Comparison of ENCODE assay signal across 1 cellular context in the genomic region with DNA sequence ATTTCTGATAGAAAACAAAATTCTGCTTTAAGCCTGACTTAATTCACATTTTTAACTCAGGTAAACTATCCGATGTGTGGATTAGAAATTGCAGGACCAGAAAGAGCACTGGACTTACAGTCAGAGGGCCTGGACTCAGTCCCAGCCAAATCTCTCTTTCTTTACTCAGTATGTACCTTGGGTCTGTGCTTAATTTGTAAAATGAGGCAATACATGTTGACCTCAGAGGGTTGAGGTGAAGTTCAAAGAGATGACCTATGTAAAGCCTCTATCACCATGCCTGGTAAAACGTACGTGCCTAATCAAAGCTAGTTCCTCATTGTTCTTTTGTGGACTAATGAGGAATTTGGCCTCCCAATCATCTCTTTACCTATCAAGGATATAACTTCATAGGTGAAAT.
TF ChIP-seq lines count a peak whose summit lies in the region.

No MANE protein-coding gene starts in this region.

TF ChIP-seq in GM23338, 12 proteins besides CTCF, POLR2A, EP300 and RAD21 (continued from another document):
- TF ChIP-seq, protein P1, sequence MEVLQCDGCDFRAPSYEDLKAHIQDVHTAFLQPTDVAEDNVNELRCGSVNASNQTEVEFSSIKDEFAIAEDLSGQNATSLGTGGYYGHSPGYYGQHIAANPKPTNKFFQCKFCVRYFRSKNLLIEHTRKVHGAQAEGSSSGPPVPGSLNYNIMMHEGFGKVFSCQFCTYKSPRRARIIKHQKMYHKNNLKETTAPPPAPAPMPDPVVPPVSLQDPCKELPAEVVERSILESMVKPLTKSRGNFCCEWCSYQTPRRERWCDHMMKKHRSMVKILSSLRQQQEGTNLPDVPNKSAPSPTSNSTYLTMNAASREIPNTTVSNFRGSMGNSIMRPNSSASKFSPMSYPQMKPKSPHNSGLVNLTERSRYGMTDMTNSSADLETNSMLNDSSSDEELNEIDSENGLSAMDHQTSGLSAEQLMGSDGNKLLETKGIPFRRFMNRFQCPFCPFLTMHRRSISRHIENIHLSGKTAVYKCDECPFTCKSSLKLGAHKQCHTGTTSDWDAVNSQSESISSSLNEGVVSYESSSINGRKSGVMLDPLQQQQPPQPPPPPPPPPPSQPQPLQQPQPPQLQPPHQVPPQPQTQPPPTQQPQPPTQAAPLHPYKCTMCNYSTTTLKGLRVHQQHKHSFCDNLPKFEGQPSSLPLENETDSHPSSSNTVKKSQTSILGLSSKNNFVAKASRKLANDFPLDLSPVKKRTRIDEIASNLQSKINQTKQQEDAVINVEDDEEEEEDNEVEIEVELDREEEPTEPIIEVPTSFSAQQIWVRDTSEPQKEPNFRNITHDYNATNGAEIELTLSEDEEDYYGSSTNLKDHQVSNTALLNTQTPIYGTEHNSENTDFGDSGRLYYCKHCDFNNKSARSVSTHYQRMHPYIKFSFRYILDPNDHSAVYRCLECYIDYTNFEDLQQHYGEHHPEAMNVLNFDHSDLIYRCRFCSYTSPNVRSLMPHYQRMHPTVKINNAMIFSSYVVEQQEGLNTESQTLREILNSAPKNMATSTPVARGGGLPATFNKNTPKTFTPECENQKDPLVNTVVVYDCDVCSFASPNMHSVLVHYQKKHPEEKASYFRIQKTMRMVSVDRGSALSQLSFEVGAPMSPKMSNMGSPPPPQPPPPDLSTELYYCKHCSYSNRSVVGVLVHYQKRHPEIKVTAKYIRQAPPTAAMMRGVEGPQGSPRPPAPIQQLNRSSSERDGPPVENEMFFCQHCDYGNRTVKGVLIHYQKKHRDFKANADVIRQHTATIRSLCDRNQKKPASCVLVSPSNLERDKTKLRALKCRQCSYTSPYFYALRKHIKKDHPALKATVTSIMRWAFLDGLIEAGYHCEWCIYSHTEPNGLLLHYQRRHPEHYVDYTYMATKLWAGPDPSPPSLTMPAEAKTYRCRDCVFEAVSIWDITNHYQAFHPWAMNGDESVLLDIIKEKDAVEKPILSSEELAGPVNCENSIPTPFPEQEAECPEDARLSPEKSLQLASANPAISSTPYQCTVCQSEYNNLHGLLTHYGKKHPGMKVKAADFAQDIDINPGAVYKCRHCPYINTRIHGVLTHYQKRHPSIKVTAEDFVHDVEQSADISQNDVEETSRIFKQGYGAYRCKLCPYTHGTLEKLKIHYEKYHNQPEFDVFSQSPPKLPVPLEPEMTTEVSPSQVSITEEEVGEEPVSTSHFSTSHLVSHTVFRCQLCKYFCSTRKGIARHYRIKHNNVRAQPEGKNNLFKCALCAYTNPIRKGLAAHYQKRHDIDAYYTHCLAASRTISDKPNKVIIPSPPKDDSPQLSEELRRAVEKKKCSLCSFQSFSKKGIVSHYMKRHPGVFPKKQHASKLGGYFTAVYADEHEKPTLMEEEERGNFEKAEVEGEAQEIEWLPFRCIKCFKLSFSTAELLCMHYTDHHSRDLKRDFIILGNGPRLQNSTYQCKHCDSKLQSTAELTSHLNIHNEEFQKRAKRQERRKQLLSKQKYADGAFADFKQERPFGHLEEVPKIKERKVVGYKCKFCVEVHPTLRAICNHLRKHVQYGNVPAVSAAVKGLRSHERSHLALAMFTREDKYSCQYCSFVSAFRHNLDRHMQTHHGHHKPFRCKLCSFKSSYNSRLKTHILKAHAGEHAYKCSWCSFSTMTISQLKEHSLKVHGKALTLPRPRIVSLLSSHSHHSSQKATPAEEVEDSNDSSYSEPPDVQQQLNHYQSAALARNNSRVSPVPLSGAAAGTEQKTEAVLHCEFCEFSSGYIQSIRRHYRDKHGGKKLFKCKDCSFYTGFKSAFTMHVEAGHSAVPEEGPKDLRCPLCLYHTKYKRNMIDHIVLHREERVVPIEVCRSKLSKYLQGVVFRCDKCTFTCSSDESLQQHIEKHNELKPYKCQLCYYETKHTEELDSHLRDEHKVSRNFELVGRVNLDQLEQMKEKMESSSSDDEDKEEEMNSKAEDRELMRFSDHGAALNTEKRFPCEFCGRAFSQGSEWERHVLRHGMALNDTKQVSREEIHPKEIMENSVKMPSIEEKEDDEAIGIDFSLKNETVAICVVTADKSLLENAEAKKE (CRISPR knock-in tag; IDR thresholded peaks at IDR 0.05) = no peak
- no peak for TF ChIP-seq STAT1 (IDR thresholded peaks at IDR 0.05; ENCODE audit: unreplicated experiment)
- TF ChIP-seq, protein P2, sequence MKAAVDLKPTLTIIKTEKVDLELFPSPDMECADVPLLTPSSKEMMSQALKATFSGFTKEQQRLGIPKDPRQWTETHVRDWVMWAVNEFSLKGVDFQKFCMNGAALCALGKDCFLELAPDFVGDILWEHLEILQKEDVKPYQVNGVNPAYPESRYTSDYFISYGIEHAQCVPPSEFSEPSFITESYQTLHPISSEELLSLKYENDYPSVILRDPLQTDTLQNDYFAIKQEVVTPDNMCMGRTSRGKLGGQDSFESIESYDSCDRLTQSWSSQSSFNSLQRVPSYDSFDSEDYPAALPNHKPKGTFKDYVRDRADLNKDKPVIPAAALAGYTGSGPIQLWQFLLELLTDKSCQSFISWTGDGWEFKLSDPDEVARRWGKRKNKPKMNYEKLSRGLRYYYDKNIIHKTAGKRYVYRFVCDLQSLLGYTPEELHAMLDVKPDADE (IDR thresholded peaks at IDR 0.05) = no peak
- no peak for TF ChIP-seq EZH2 (IDR thresholded peaks at IDR 0.05; ENCODE audit: low read depth, unreplicated experiment)
- no peak for TF ChIP-seq CREB1 (CRISPR knock-in tag; IDR thresholded peaks at IDR 0.05; ENCODE audit: low read depth)
- TF ChIP-seq, protein P3, sequence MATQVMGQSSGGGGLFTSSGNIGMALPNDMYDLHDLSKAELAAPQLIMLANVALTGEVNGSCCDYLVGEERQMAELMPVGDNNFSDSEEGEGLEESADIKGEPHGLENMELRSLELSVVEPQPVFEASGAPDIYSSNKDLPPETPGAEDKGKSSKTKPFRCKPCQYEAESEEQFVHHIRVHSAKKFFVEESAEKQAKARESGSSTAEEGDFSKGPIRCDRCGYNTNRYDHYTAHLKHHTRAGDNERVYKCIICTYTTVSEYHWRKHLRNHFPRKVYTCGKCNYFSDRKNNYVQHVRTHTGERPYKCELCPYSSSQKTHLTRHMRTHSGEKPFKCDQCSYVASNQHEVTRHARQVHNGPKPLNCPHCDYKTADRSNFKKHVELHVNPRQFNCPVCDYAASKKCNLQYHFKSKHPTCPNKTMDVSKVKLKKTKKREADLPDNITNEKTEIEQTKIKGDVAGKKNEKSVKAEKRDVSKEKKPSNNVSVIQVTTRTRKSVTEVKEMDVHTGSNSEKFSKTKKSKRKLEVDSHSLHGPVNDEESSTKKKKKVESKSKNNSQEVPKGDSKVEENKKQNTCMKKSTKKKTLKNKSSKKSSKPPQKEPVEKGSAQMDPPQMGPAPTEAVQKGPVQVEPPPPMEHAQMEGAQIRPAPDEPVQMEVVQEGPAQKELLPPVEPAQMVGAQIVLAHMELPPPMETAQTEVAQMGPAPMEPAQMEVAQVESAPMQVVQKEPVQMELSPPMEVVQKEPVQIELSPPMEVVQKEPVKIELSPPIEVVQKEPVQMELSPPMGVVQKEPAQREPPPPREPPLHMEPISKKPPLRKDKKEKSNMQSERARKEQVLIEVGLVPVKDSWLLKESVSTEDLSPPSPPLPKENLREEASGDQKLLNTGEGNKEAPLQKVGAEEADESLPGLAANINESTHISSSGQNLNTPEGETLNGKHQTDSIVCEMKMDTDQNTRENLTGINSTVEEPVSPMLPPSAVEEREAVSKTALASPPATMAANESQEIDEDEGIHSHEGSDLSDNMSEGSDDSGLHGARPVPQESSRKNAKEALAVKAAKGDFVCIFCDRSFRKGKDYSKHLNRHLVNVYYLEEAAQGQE (IDR thresholded peaks at IDR 0.05; ENCODE audit: unreplicated experiment) = no peak
- no peak for TF ChIP-seq ZNF114 (CRISPR knock-in tag; IDR thresholded peaks at IDR 0.05)
- TF ChIP-seq JUNB (IDR thresholded peaks at IDR 0.05; ENCODE audit: unreplicated experiment) = no peak
